Comparison of ENCODE assay signal across 24 cellular contexts in the genomic region with DNA sequence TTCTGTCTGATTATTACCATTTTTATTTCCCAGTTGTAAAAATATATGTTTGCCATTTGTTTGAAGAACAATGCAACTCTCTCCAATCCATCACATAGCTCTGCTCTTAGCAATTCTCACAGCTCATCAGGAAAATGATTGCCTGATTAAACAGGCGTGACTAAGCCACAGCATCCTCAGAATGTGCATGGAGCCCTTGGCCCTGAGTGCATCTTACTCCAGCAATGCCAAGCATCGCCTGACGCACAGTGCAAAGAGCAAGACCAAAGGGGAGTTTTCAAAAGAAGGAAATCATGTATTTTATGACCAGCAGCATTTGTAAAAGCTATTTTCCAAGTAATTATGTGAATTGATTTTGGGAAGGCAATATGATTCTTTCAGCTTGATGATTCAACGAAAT.
DNase-seq lines count a peak whose midpoint lies in the region; ATAC-seq, FAIRE-seq and TF ChIP-seq lines count a peak whose summit lies in the region.
"Had no signal": no experiment of that assay in that cellular context is flagged by ENCODE, and none has a peak within 500 bp of the region (broad histone marks: within the 10 kb centered on the region; RNA-seq: fewer than 3 reads in every experiment).

No MANE protein-coding gene starts in this region.

- H3K4me1 ChIP-seq in mesenchymal stem cell (ENCODE audit: control insufficient read depth, insufficient read depth, low read depth, low read length), result peaks cover 1% of the 10 kb centered on the region
- H3K4me1 ChIP-seq in neural progenitor cell, result no peaks in the 10 kb centered on the region
- H3K4me1 ChIP-seq: gastrocnemius medialis, uterus had no signal

- H3K9ac ChIP-seq in mesenchymal stem cell (ENCODE audit: low read length) (no peak overlapping the region), neural progenitor cell (no peak overlapping the region)
- H3K9ac ChIP-seq: KMS-11 had no signal

- H2BK5ac ChIP-seq in mesenchymal stem cell (ENCODE audit: low read depth, low read length, poor library complexity, severe bottlenecking), result no peak overlapping the region

- H3K23ac ChIP-seq in mesenchymal stem cell (ENCODE audit: low read length in 2 of 2), result no peak overlapping the region

- intact Hi-C loops in activated CD4-positive, alpha-beta memory T cell treated with anti-CD3 and anti-CD28 coated beads for 36 hours (cut with micrococcal nuclease), result no loop called here
- intact Hi-C loops in sciatic nerve (cut with DNase I), result no loop called here

- H3K27me3 ChIP-seq in mesenchymal stem cell (ENCODE audit: control insufficient read depth in 1 of 2, insufficient read depth in 1 of 2, low read length in 2 of 2) (no peaks in the 10 kb centered on the region), neural progenitor cell (no peaks in the 10 kb centered on the region)
- H3K27me3 ChIP-seq: gastrocnemius medialis, uterus had no signal

- peaks cover 2% of the 10 kb centered on the region for H3K36me3 Mint-ChIP-seq in activated CD4-positive, alpha-beta memory T cell treated with anti-CD3 and anti-CD28 coated beads for 36 hours
- H3K36me3 Mint-ChIP-seq in neural progenitor cell, result no peaks in the 10 kb centered on the region

- peak overlapping the region; percentile 77 for H3K27ac ChIP-seq in mesenchymal stem cell (ENCODE audit: low read length, poor library complexity, severe bottlenecking)
- H3K27ac ChIP-seq in neural progenitor cell, result no peak overlapping the region
- H3K27ac ChIP-seq: gastrocnemius medialis, KMS-11, uterus had no signal

- H4K8ac ChIP-seq in mesenchymal stem cell (ENCODE audit: low read length), result no peak overlapping the region

- H3K9me3 Mint-ChIP-seq in activated CD4-positive, alpha-beta memory T cell treated with anti-CD3 and anti-CD28 coated beads for 36 hours, result peaks cover 3% of the 10 kb centered on the region
- H3K9me3 Mint-ChIP-seq in neural progenitor cell, result peaks cover 7% of the 10 kb centered on the region
- H3K9me3 Mint-ChIP-seq: central memory CD8-positive, alpha-beta T cell had no signal

- H3K36me3 ChIP-seq in mesenchymal stem cell (ENCODE audit: control insufficient read depth in 1 of 2, insufficient read depth in 2 of 2, low read depth in 1 of 2, low read length in 2 of 2) (no peaks in the 10 kb centered on the region), neural progenitor cell (no peaks in the 10 kb centered on the region)
- H3K36me3 ChIP-seq: gastrocnemius medialis, uterus had no signal

- no peak overlapping the region for H3K4ac ChIP-seq in mesenchymal stem cell (ENCODE audit: low read depth in 1 of 2, low read length in 2 of 2)

- TF ChIP-seq CTCF in neural progenitor cell (IDR thresholded peaks at IDR 0.05), result no peak

- H2BK120ac ChIP-seq in mesenchymal stem cell (ENCODE audit: low read depth, low read length), result no peak overlapping the region

- no peak overlapping the region for H2BK12ac ChIP-seq in mesenchymal stem cell (ENCODE audit: low read length in 2 of 2)

- H4K91ac ChIP-seq in mesenchymal stem cell (ENCODE audit: low read length), result no peak overlapping the region

- no peak overlapping the region for H2BK15ac ChIP-seq in mesenchymal stem cell (ENCODE audit: low read depth, poor library complexity, severe bottlenecking)

- 81% methylated on average over 4 of the region's 4 CpGs for WGBS in mesenchymal stem cell

- DNase-seq in Daoy (ENCODE audit: low read depth) (peak; percentile 36), RCC 7860 (ENCODE audit: low spot score) (peak; percentile 79), dermis blood vessel endothelial cell (peak; percentile 20), mesenchymal stem cell (no peak), sciatic nerve (ENCODE audit: low spot score) (no peak), neural progenitor cell (ENCODE audit: low spot score) (no peak)
- no peak for DNase-seq in activated CD4-positive, alpha-beta memory T cell treated with anti-CD3 and anti-CD28 coated beads for 36 hours
- DNase-seq: activated B cell treated with CpG ODN at 0.5 μM for 24 hours; COR-L47; gastrocnemius medialis; left ventricle myocardium superior; NK-92 treated with Interleukin-12 subunit alpha and Interleukin-12 subunit beta, amount 100 ng/mL, for 24 hours; nucleus accumbens; right cardiac atrium; stimulated activated CD4-positive, alpha-beta T cell treated with anti-CD3 and anti-CD28 coated beads, Interleukin-2, amount 100 ng/mL, for 24 hours; T-helper 1 cell; uterus had no signal

- no peak overlapping the region for H2AK5ac ChIP-seq in mesenchymal stem cell (ENCODE audit: low read length, severe bottlenecking)

- no peaks in the 10 kb centered on the region for H3K79me1 ChIP-seq in mesenchymal stem cell (replicated peaks; ENCODE audit: low read length, poor library complexity, severe bottlenecking)

- H3K27ac Mint-ChIP-seq in activated CD4-positive, alpha-beta memory T cell treated with anti-CD3 and anti-CD28 coated beads for 36 hours, result no peak overlapping the region
- H3K27ac Mint-ChIP-seq in neural progenitor cell, result no peak overlapping the region
- H3K27ac Mint-ChIP-seq: activated B cell treated with CpG ODN at 0.5 μM for 24 hours; activated T-helper 2 cell treated with anti-CD3 and anti-CD28 coated beads, Interferon-gamma antibody, Interleukin-2, Interleukin-4, amounts not matched to agents 10 μg/mL and 5 μg/mL and 100 μg/mL, durations not matched to agents 14 hours and 24 hours and 36 hours; GM23338 had no signal

- CTCF ChIA-PET in activated CD4-positive, alpha-beta memory T cell treated with anti-CD3 and anti-CD28 coated beads for 36 hours (lab: Charles Lee), result no interaction called here

- no peaks in the 10 kb centered on the region for H3K79me2 ChIP-seq in neural progenitor cell (ENCODE audit: low read depth)

- peak; percentile 97 for FAIRE-seq in RCC 7860 (lab: Jason Lieb, UNC)
- FAIRE-seq: G401.6, GM12891 had no signal

- no peaks in the 10 kb centered on the region for H3F3A ChIP-seq in neural progenitor cell (ENCODE audit: low read depth)

- H2AFZ ChIP-seq in mesenchymal stem cell (ENCODE audit: low read depth, low read length) (no peak overlapping the region), neural progenitor cell (replicated peaks) (no peak overlapping the region)
- H2AFZ ChIP-seq: GM23338 had no signal

- POLR2A ChIA-PET in activated CD4-positive, alpha-beta memory T cell treated with anti-CD3 and anti-CD28 coated beads for 36 hours (lab: Charles Lee), result no interaction called here

- H3K4me3 ChIP-seq in mesenchymal stem cell (ENCODE audit: insufficient read depth in 1 of 2, low read depth in 1 of 2, low read length in 2 of 2), result no peak overlapping the region
- no peak overlapping the region for H3K4me3 ChIP-seq in neural progenitor cell
- H3K4me3 ChIP-seq: gastrocnemius medialis, GM23338, uterus had no signal

- H3K14ac ChIP-seq in mesenchymal stem cell (ENCODE audit: low read length in 2 of 2), result no peak overlapping the region

- no peak overlapping the region for H3K18ac ChIP-seq in mesenchymal stem cell (ENCODE audit: low read depth in 1 of 2, low read length in 2 of 2)

- no peaks in the 10 kb centered on the region for H3K4me1 Mint-ChIP-seq in activated CD4-positive, alpha-beta memory T cell treated with anti-CD3 and anti-CD28 coated beads for 36 hours (ENCODE audit: low read depth)
- H3K4me1 Mint-ChIP-seq in neural progenitor cell, result peaks cover 5% of the 10 kb centered on the region
- H3K4me1 Mint-ChIP-seq: activated B cell treated with CpG ODN at 0.5 μM for 24 hours; central memory CD8-positive, alpha-beta T cell; GM23338 had no signal

- H4K20me1 ChIP-seq in neural progenitor cell (ENCODE audit: low read depth), result no peaks in the 10 kb centered on the region

- no peaks in the 10 kb centered on the region for H3K27me3 Mint-ChIP-seq in activated CD4-positive, alpha-beta memory T cell treated with anti-CD3 and anti-CD28 coated beads for 36 hours
- H3K27me3 Mint-ChIP-seq in neural progenitor cell (ENCODE audit: insufficient read depth, low read depth), result peaks cover 8% of the 10 kb centered on the region
- H3K27me3 Mint-ChIP-seq: central memory CD8-positive, alpha-beta T cell had no signal

- H3K4me2 ChIP-seq in mesenchymal stem cell (ENCODE audit: low read length, poor library complexity, severe bottlenecking) (no peak overlapping the region), neural progenitor cell (no peak overlapping the region)
- H3K4me2 ChIP-seq: GM23338, KMS-11 had no signal

- ATAC-seq in sciatic nerve (no peak), HG02571 (IDR thresholded peaks at IDR 0.05; ENCODE audit: unreplicated experiment) (no peak)
- ATAC-seq: gastrocnemius medialis, GM23338, left ventricle myocardium superior, right cardiac atrium had no signal

- H3K4me3 Mint-ChIP-seq in activated CD4-positive, alpha-beta memory T cell treated with anti-CD3 and anti-CD28 coated beads for 36 hours, result no peak overlapping the region
- H3K4me3 Mint-ChIP-seq in neural progenitor cell, result no peak overlapping the region
- H3K4me3 Mint-ChIP-seq: activated B cell treated with CpG ODN at 0.5 μM for 24 hours; central memory CD8-positive, alpha-beta T cell; GM23338 had no signal

- H3K9me3 ChIP-seq in mesenchymal stem cell (ENCODE audit: control insufficient read depth, low read length) (peaks cover 14% of the 10 kb centered on the region), neural progenitor cell (ENCODE audit: low read depth) (no peaks in the 10 kb centered on the region)
- H3K9me3 ChIP-seq: gastrocnemius medialis, uterus had no signal

Comparison
In these comparisons a context has a peak if more than half of its experiments do, and no peak if none do; other contexts are left out.
1. DNase-seq: peak in Daoy (single experiment), RCC 7860 (single experiment) and dermis blood vessel endothelial cell (single experiment); none in mesenchymal stem cell (single experiment), activated CD4-positive, alpha-beta memory T cell treated with anti-CD3 and anti-CD28 coated beads for 36 hours (single experiment), sciatic nerve (single experiment) and neural progenitor cell (single experiment).